Comparison of ENCODE assay signal across 8 cellular contexts in genomic region chr17:27455914-27456680, GRCh38. TPM values are rescaled to one million over a fixed set of nuclear protein-coding genes. Genes with fewer than 3 reads are reported as not detected.
DNase-seq lines count a peak whose midpoint lies in the region; ATAC-seq, FAIRE-seq and TF ChIP-seq lines count a peak whose summit lies in the region.

KSR1 (plus strand) TSS chr17:27456448; CDS start chr17:27456644, 196 bp downstream.

- H3K9me3 ChIP-seq in A549 (no peaks in the 10 kb centered on the region), colonic mucosa (no peaks in the 10 kb centered on the region)

- 1% methylated on average over 19 of the region's 88 CpGs for WGBS in A549 (ENCODE audit: missing lambda C conversion rate)

- H3K27ac ChIP-seq in A549 (peak within 1 kb of the TSS; percentile 86 to 95), colonic mucosa (peak within 1 kb of the TSS; percentile 51)

- H3K4me1 ChIP-seq in A549, result peaks cover 39% of the 10 kb centered on the region
- H3K4me1 ChIP-seq in colonic mucosa, result no peaks in the 10 kb centered on the region

- FAIRE-seq in A549 (lab: Jason Lieb, UNC), result no peak

- intact Hi-C loops in colonic mucosa (cut with DNase I), result loop anchor here (10.0 kb wide), 1 partner anchor 109 kb away; no protein-coding TSS in a partner anchor

- peak; percentile 56 for TF ChIP-seq POLR2A in A549 (IDR thresholded peaks at IDR 0.05; ENCODE audit: low read length)

- peak; percentile 82 to 85 for DNase-seq in A549 (ENCODE audit: low read depth in 1 of 2, low spot score in 1 of 2)
- DNase-seq in NCI-H460 (ENCODE audit: extremely low read depth, low read depth), result peak; percentile 50
- peak; percentile 89 for DNase-seq in activated CD4-positive, alpha-beta T cell treated with anti-CD3 and anti-CD28 coated beads for 48 hours
- peak; percentile 82 for DNase-seq in colonic mucosa
- DNase-seq in left lobe of liver (ENCODE audit: low spot score), result peak; percentile 82
- peak; percentile 82 to 88 for DNase-seq in stimulated activated CD4-positive, alpha-beta T cell treated with anti-CD3 and anti-CD28 coated beads, Interleukin-2, amount 100 ng/mL, for 24 hours

- POLR2A ChIA-PET in A549 (lab: Yijun Ruan, JAX), result interaction anchor here (0.5 to 1.5 kb wide), 10 partner anchors 22 to 161 kb away, joined by 3 to 12 read pairs (median 4); no protein-coding TSS in a partner anchor

- no peak for TF ChIP-seq EP300 in A549 (IDR thresholded peaks at IDR 0.05)

- H3K4me2 ChIP-seq in A549, result peak within 1 kb of the TSS; percentile 96

- peak within 1 kb of the TSS; percentile 73 for H3K4me3 ChIP-seq in A549
- H3K4me3 ChIP-seq in colonic mucosa, result peak within 1 kb of the TSS; percentile 88

- CTCF ChIA-PET in A549 (lab: Yijun Ruan, JAX), result interaction anchor here (0.8 to 8.7 kb wide), 53 partner anchors 9 to 219 kb away, joined by 3 to 141 read pairs (median 4); no protein-coding TSS in a partner anchor

- peak; percentile 67 to 74 for TF ChIP-seq RAD21 in A549 (conservative IDR thresholded peaks at IDR 0.05 in 1 of 2, IDR thresholded peaks at IDR 0.05 in 1 of 2)

- H3K36me3 ChIP-seq in colonic mucosa, result no peaks in the 10 kb centered on the region

- ATAC-seq in A549 (peak; percentile 93 to 94), GM18520 (IDR thresholded peaks at IDR 0.05; ENCODE audit: unreplicated experiment) (peak; percentile 74), HG03066 (IDR thresholded peaks at IDR 0.05; ENCODE audit: low read depth, unreplicated experiment) (peak; percentile 85), left lobe of liver (peak; percentile 88)

- peak within 1 kb of the TSS; percentile 60 to 78 for H3K9ac ChIP-seq in colonic mucosa (ENCODE audit: low read depth in 2 of 2, low read length in 2 of 2)

- no peaks in the 10 kb centered on the region for H3K27me3 ChIP-seq in colonic mucosa

- TF ChIP-seq CTCF in A549 (IDR thresholded peaks at IDR 0.05) (peak; percentile 64), colonic mucosa (IDR thresholded peaks at IDR 0.05) (no peak)

TF ChIP-seq in A549, 52 proteins besides CTCF, POLR2A, EP300 and RAD21:
- TF ChIP-seq ESRRA (IDR thresholded peaks at IDR 0.05; ENCODE audit: borderline replicate concordance, low read length), result no peak
- peak; percentile 23 to 71; a peak in 3 of 5 replicates for TF ChIP-seq JUN (IDR thresholded peaks at IDR 0.05)
- no peak for TF ChIP-seq REST (IDR thresholded peaks at IDR 0.05)
- no peak for TF ChIP-seq CBX2 (IDR thresholded peaks at IDR 0.05; ENCODE audit: borderline replicate concordance, low read depth)
- no peak for TF ChIP-seq NR3C1 (IDR thresholded peaks at IDR 0.05)
- TF ChIP-seq NFE2L2 (conservative IDR thresholded peaks at IDR 0.05; ENCODE audit: low read length), result no peak
- no peak for TF ChIP-seq ZNF302 (CRISPR knock-in tag; IDR thresholded peaks at IDR 0.05)
- TF ChIP-seq MYC (IDR thresholded peaks at IDR 0.05; ENCODE audit: borderline replicate concordance, low read length), result no peak
- TF ChIP-seq TFCP2L1 (CRISPR knock-in tag; IDR thresholded peaks at IDR 0.05), result no peak
- TF ChIP-seq JUNB (IDR thresholded peaks at IDR 0.05), result no peak
- TF ChIP-seq HOXB13 (CRISPR knock-in tag; IDR thresholded peaks at IDR 0.05; ENCODE audit: low read depth), result no peak
- TF ChIP-seq BCL3 (IDR thresholded peaks at IDR 0.05), result peak; percentile 69; the same call in 1 of the 3 replicates
- TF ChIP-seq POLR2AphosphoS2 (conservative IDR thresholded peaks at IDR 0.05; ENCODE audit: low read length), result no peak
- peak; percentile 83 for TF ChIP-seq SMC3 (IDR thresholded peaks at IDR 0.05)
- TF ChIP-seq MAFK (IDR thresholded peaks at IDR 0.05; ENCODE audit: partially characterized antibody), result no peak

RNA-seq across cellular contexts. Expression of gene KSR1, which starts in this region (rescaled TPM):
- polyA plus RNA-seq in A549 (2011; rRNA removed) (13.3 and 23.0 TPM in 2 replicates), A549 (2017; fragmentation: RNase III; extraction: RNeasy Plus Mini Kit Qiagen cat#74134 plus additional on column Dnase treatment) (13.5 to 17.1 TPM (median 14.6 TPM) in 3 replicates)
- 7.1 and 8.4 TPM in 2 replicates for polyA plus RNA-seq in A549 (2012; cell fraction: cytosol; rRNA removed)
- polyA plus RNA-seq in A549 (2012; cell fraction: nucleus; rRNA removed), result 27.8 and 32.1 TPM in 2 replicates
- polyA minus RNA-seq in A549 (2011; rRNA and poly(A)+ RNA removed), result 31.5 and 39.6 TPM in 2 replicates
- total RNA-seq in NCI-H460 (2014; rRNA removed; shearing (Covaris generic)), result 8.3 and 11.7 TPM in 2 replicates
- 7.3 and 16.6 TPM in 2 replicates for polyA plus RNA-seq in NCI-H460 (2014; cell fraction: nucleus; rRNA removed)
- total RNA-seq in colonic mucosa (10 to 100 TPM; 13.9 to 16.5 TPM), left lobe of liver (11.4 TPM)

Comparison
In these comparisons a context has a peak if more than half of its experiments do, and no peak if none do; other contexts are left out.
1. Peak in every context shown above with its lines: DNase-seq, ATAC-seq, H3K4me3 ChIP-seq and H3K27ac ChIP-seq.